13 cellular contexts compared by ENCODE assay signal in the genomic region with DNA sequence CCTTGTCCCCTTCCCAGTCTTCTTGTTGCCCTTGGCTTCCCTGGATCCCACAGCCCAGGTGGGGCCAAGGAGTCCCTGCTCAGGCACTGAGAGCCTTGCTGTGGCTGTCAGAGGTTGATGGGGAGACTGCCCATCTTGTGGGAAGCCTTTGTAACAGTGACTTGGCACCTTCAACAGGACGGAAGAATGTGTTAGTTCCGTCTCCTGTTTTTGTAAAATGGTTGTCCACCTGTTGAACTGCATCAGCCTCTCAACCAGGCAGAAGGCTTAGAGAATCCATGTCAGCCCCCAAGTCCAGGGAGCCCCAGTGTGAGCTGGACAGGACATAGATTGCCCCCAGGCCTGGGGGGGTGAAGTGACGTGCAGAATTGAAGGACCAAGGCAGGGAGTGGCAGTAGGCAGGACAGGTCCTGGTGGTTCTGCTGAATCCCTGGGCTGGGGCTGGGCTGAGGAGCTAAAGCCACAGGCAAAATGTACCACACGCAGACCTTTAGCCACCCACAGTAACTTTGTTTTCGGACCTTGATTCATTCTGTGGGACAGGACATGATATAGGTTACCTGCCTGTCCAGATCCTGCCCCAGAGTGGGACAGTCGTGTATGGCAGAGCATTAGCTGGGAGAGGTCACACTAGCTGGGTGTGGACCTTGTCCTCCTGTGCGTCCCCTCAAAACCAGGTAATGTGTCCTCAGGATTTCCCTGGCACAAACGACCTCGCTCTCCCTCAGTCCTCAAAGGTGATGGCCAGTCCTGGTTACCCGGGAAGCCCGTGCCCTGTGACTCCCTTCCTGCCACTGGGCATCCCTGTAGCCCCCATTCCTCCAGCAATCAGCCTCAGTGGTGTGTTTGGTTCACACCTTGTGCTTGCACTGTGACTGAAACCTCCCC. TPM values are rescaled to one million over a fixed set of nuclear protein-coding genes. Genes with fewer than 3 reads are reported as not detected.
DNase-seq lines count a peak whose midpoint lies in the region; ATAC-seq, FAIRE-seq and TF ChIP-seq lines count a peak whose summit lies in the region.
"Had no signal": no experiment of that assay in that cellular context is flagged by ENCODE, and none has a peak within 500 bp of the region (broad histone marks: within the 10 kb centered on the region; RNA-seq: fewer than 3 reads in every experiment).

No MANE protein-coding gene starts in this region.

- no peak overlapping the region for H3K27ac ChIP-seq in right atrium auricular region
- H3K27ac ChIP-seq in astrocyte (ENCODE audit: low read depth, low read length) = no peak overlapping the region
- H3K27ac ChIP-seq in upper lobe of right lung = peak overlapping the region; percentile 11
- H3K27ac ChIP-seq: epithelial cell of prostate, KMS-11 had no signal

- H3K27ac Mint-ChIP-seq in astrocyte (ENCODE audit: unreplicated experiment) (peak overlapping the region; percentile 12), mesothelial cell of epicardium (peak overlapping the region; percentile 30)
- H3K27ac Mint-ChIP-seq: HFFc6 had no signal

- H3K9ac ChIP-seq in astrocyte (ENCODE audit: low read length) = no peak overlapping the region
- H3K9ac ChIP-seq: KMS-11 had no signal

- no peaks in the 10 kb centered on the region for H3K27me3 Mint-ChIP-seq in astrocyte (ENCODE audit: low read depth, unreplicated experiment)
- no peaks in the 10 kb centered on the region for H3K27me3 Mint-ChIP-seq in mesothelial cell of epicardium (ENCODE audit: low read depth)

- intact Hi-C loops in cardiac septum (cut with DNase I) (no loop called here), upper lobe of right lung (cut with DNase I) (no loop called here)

- H3K4me2 ChIP-seq in astrocyte (ENCODE audit: low read length) = no peak overlapping the region
- H3K4me2 ChIP-seq: KMS-11 had no signal

- no peak overlapping the region for H3K4me3 Mint-ChIP-seq in astrocyte (ENCODE audit: unreplicated experiment)
- H3K4me3 Mint-ChIP-seq in mesothelial cell of epicardium = no peak overlapping the region
- H3K4me3 Mint-ChIP-seq: HFFc6 had no signal

- H4K20me1 ChIP-seq in astrocyte (ENCODE audit: insufficient read depth, low read length) = peaks cover 78% of the 10 kb centered on the region

- no peak for TF ChIP-seq CTCF in right atrium auricular region (IDR thresholded peaks at IDR 0.05)
- TF ChIP-seq CTCF in astrocyte (IDR thresholded peaks at IDR 0.05; ENCODE audit: insufficient read depth, low read depth, low read length) = no peak
- no peak for TF ChIP-seq CTCF in mesothelial cell of epicardium (IDR thresholded peaks at IDR 0.05; ENCODE audit: unreplicated experiment)
- TF ChIP-seq CTCF in upper lobe of right lung (IDR thresholded peaks at IDR 0.05) = no peak

- H3K4me1 Mint-ChIP-seq in astrocyte (ENCODE audit: low read depth, unreplicated experiment) = peaks cover 24% of the 10 kb centered on the region
- peaks cover 13% of the 10 kb centered on the region for H3K4me1 Mint-ChIP-seq in mesothelial cell of epicardium

- H3K4me3 ChIP-seq in right atrium auricular region (no peak overlapping the region), astrocyte (ENCODE audit: insufficient read depth, low read depth, low read length) (no peak overlapping the region), upper lobe of right lung (no peak overlapping the region)

- H3K79me2 ChIP-seq in astrocyte (ENCODE audit: insufficient read depth, low read length) = peaks cover 96% of the 10 kb centered on the region

- H3K36me3 Mint-ChIP-seq in astrocyte (ENCODE audit: low read depth, unreplicated experiment) (peaks cover under 1% of the 10 kb centered on the region), mesothelial cell of epicardium (no peaks in the 10 kb centered on the region)

- H2AFZ ChIP-seq in astrocyte (ENCODE audit: low read depth, low read length) = no peak overlapping the region

- H3K9me3 Mint-ChIP-seq in astrocyte (ENCODE audit: unreplicated experiment) (no peaks in the 10 kb centered on the region), mesothelial cell of epicardium (no peaks in the 10 kb centered on the region)
- H3K9me3 Mint-ChIP-seq: HFFc6 had no signal

- no peaks in the 10 kb centered on the region for H3K9me3 ChIP-seq in right atrium auricular region
- no peaks in the 10 kb centered on the region for H3K9me3 ChIP-seq in astrocyte (ENCODE audit: insufficient read depth, low read depth, low read length)
- no peaks in the 10 kb centered on the region for H3K9me3 ChIP-seq in upper lobe of right lung

- no peaks in the 10 kb centered on the region for H3K27me3 ChIP-seq in right atrium auricular region
- no peaks in the 10 kb centered on the region for H3K27me3 ChIP-seq in astrocyte (ENCODE audit: insufficient read depth, low read length)
- no peaks in the 10 kb centered on the region for H3K27me3 ChIP-seq in upper lobe of right lung

- peak; percentile 8 for ATAC-seq in upper lobe of right lung
- ATAC-seq in GM21423 (IDR thresholded peaks at IDR 0.05; ENCODE audit: unreplicated experiment) = no peak

- DNase-seq in cardiac septum (ENCODE audit: low spot score) = peak; percentile 77
- DNase-seq in right atrium auricular region (ENCODE audit: low spot score) = no peak
- no peak for DNase-seq in astrocyte (ENCODE audit: low read depth)
- DNase-seq in mesothelial cell of epicardium (ENCODE audit: low spot score in 2 of 2, unreplicated experiment in 2 of 2) = no peak
- no peak for DNase-seq in upper lobe of right lung
- no peak for DNase-seq in NCI-H2107 treated with DMSO at 0.1 percent for 48 hours (lab: John Stamatoyannopoulos, UW; ENCODE audit: unreplicated experiment)
- no peak for DNase-seq in mucosa of gallbladder (ENCODE audit: low spot score)
- DNase-seq: AML-193, HFFc6, NCI-H2081 had no signal

- FAIRE-seq in astrocyte (lab: Jason Lieb, UNC) = no peak

- H3K4me1 ChIP-seq in right atrium auricular region (peaks cover 0 to 52% of the 10 kb centered on the region in 2 donors), astrocyte (ENCODE audit: insufficient read depth, low read length) (no peaks in the 10 kb centered on the region), upper lobe of right lung (peaks cover 40% of the 10 kb centered on the region)

- H3K36me3 ChIP-seq in right atrium auricular region = peaks cover 4% of the 10 kb centered on the region
- H3K36me3 ChIP-seq in astrocyte (ENCODE audit: insufficient read depth, low read length) = no peaks in the 10 kb centered on the region
- H3K36me3 ChIP-seq in upper lobe of right lung = no peaks in the 10 kb centered on the region

RNA-seq across cellular contexts. Expression of gene GATAD2A, which starts 47.0 kb away (rescaled TPM):
- total RNA-seq in cardiac septum = 39.9 TPM
- 10 to 100 TPM; 27.7 to 32.9 TPM for total RNA-seq in right atrium auricular region
- 143 and 163 TPM in 2 replicates for total RNA-seq in astrocyte
- total RNA-seq in mesothelial cell of epicardium = 112 to 113 TPM (median 113 TPM) in 3 replicates
- 85.8 TPM for total RNA-seq in upper lobe of right lung
- total RNA-seq in mucosa of gallbladder = 110 TPM
